ENCODE assay signal across 11 cellular contexts in genomic region chr9:133130721-133131244, GRCh38. TPM values are rescaled to one million over a fixed set of nuclear protein-coding genes. Genes with fewer than 3 reads are reported as not detected.
DNase-seq lines count a peak whose midpoint lies in the region; ATAC-seq and TF ChIP-seq lines count a peak whose summit lies in the region.
"Had no signal": no experiment of that assay in that cellular context is flagged by ENCODE, and none has a peak within 500 bp of the region (broad histone marks: within the 10 kb centered on the region; RNA-seq: fewer than 3 reads in every experiment).

No MANE protein-coding gene starts in this region.

- H3K4me1 ChIP-seq in Loucy (ENCODE audit: insufficient read depth, low read length, poor library complexity, severe bottlenecking), result peaks cover 28% of the 10 kb centered on the region

- H3K4me3 ChIP-seq in Loucy (ENCODE audit: low read length, poor library complexity, severe bottlenecking) (peak overlapping the region; percentile 41), skin epidermis (peak overlapping the region in 6 of 7 experiments; percentile 18 to 27 (median 24))
- H3K4me3 ChIP-seq: suprapubic skin had no signal

- H3K4me2 ChIP-seq in Loucy (ENCODE audit: low read depth, low read length, poor library complexity, severe bottlenecking), result peak overlapping the region; percentile 63

- H4K20me1 ChIP-seq in Loucy (ENCODE audit: insufficient read depth, low read length, poor library complexity, severe bottlenecking), result peaks cover 75% of the 10 kb centered on the region

- TF ChIP-seq CTCF in Loucy (conservative IDR thresholded peaks at IDR 0.05; ENCODE audit: low read length), result no peak

- peaks cover 98% of the 10 kb centered on the region for H3K79me2 ChIP-seq in Loucy (ENCODE audit: insufficient read depth, low read length)
- H3K79me2 ChIP-seq: parathyroid adenoma had no signal

- ATAC-seq in activated naive CD4-positive, alpha-beta T cell treated with anti-CD3 and anti-CD28 coated beads, Interleukin-2, amount 50 U/mL, for 72 hours, result no peak
- ATAC-seq in GM18858 (IDR thresholded peaks at IDR 0.05; ENCODE audit: unreplicated experiment), result no peak

- TF ChIP-seq POLR2A in GM15510 (IDR thresholded peaks at IDR 0.05; ENCODE audit: borderline replicate concordance, extremely low read depth, insufficient read length), result peak; percentile 34

- H3K27ac ChIP-seq in skin epidermis, result peak overlapping the region in 20 of 21 experiments; percentile 25 to 100 (median 94)
- H3K27ac ChIP-seq: parathyroid adenoma had no signal

- H3K9me3 ChIP-seq in Loucy (ENCODE audit: insufficient read depth, low read depth, low read length), result no peaks in the 10 kb centered on the region
- H3K9me3 ChIP-seq: suprapubic skin had no signal

- no peak for DNase-seq in activated naive CD4-positive, alpha-beta T cell treated with anti-CD3 and anti-CD28 coated beads, Interleukin-2, amount 50 U/mL, for 72 hours (ENCODE audit: low spot score in 2 of 2)
- DNase-seq in NCI-H1417 (lab: John Stamatoyannopoulos, UW) (no peak), NOMO-1 (lab: John Stamatoyannopoulos, UW; ENCODE audit: unreplicated experiment in 2 of 2) (no peak), NCI-H2029 treated with DMSO at 0.1 percent for 48 hours (lab: John Stamatoyannopoulos, UW) (no peak)
- DNase-seq: GF-D8 had no signal

- peaks cover 20% of the 10 kb centered on the region; the same call in 1 of the 2 replicates for H3K36me3 ChIP-seq in Loucy (ENCODE audit: insufficient read depth, low read length)
- H3K36me3 ChIP-seq: suprapubic skin had no signal

- no peaks in the 10 kb centered on the region for H3F3A ChIP-seq in Loucy (ENCODE audit: low read depth)

- no peak overlapping the region for H2AFZ ChIP-seq in Loucy (ENCODE audit: low read length)
- H2AFZ ChIP-seq: parathyroid adenoma had no signal

- no peaks in the 10 kb centered on the region for H3K9me3 Mint-ChIP-seq in activated naive CD4-positive, alpha-beta T cell treated with anti-CD3 and anti-CD28 coated beads, Interleukin-2, amount 50 U/mL, for 72 hours

- H3K27me3 ChIP-seq in Loucy (ENCODE audit: insufficient read depth, low read length, poor library complexity, severe bottlenecking), result no peaks in the 10 kb centered on the region
- H3K27me3 ChIP-seq: suprapubic skin had no signal

- H3K9me2 ChIP-seq in Loucy (replicated peaks; ENCODE audit: low read depth, low read length), result no peaks in the 10 kb centered on the region

- H3K27ac Mint-ChIP-seq in activated naive CD4-positive, alpha-beta T cell treated with anti-CD3 and anti-CD28 coated beads, Interleukin-2, amount 50 U/mL, for 72 hours, result peak overlapping the region; percentile 84 to 99

- H3K36me3 Mint-ChIP-seq in activated naive CD4-positive, alpha-beta T cell treated with anti-CD3 and anti-CD28 coated beads, Interleukin-2, amount 50 U/mL, for 72 hours, result peaks cover 0 to 1% of the 10 kb centered on the region in 2 donors

- peak overlapping the region; percentile 61 for H3K9ac ChIP-seq in Loucy (ENCODE audit: low read depth, low read length, poor library complexity, severe bottlenecking)
- H3K9ac ChIP-seq: parathyroid adenoma had no signal

RNA-seq across cellular contexts. Expression of gene RALGDS, which starts 9.7 kb away (rescaled TPM):
- total RNA-seq in activated naive CD4-positive, alpha-beta T cell treated with anti-CD3 and anti-CD28 coated beads, Interleukin-2, amount 50 U/mL, for 72 hours, result 10 to 100 TPM; 45.3 to 77.0 TPM

RNA-seq across cellular contexts. Expression of gene GBGT1, which starts 32.9 kb away (rescaled TPM):
- total RNA-seq in activated naive CD4-positive, alpha-beta T cell treated with anti-CD3 and anti-CD28 coated beads, Interleukin-2, amount 50 U/mL, for 72 hours, result 1 to 10 TPM; 3.1 to 7.3 TPM
